In the genomic region with DNA sequence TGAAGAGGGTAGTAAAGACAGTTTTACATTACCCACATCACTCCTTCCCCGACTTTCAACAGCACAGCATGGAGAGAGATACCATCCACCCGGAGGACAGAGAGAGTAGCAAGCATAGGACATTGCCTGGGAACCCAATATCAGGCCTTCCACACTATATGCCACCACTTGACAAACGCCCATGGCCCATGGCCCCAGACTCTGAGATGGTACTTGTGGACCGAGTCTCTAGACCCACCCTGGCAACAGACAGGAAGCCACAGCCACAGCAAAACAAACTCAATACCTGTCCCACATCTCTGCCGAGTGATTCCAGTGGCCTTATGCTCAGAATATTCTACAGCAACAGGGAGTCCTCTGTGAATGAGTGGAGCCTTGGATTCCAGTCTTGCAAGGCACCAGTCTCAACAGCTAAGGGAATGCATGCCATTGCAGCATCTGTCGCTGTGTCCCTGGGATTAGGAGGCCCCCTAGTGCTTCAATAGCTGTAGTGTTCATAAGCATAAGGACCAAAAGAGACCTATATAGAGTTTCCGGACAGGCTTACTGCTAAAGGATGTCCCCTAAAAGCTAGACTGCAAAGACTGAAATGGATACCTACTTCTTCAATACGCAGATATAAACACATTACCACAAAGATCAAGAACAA, we compare ENCODE assay signal across 7 cellular contexts.
DNase-seq lines count a peak whose midpoint lies in the region; ATAC-seq and FAIRE-seq lines count a peak whose summit lies in the region.

No MANE protein-coding gene starts in this region.

- peak; percentile 91 for FAIRE-seq in GM19239 (lab: Jason Lieb, UNC)

- DNase-seq in DMS79 treated with DMSO at 0.1 percent for 48 hours (lab: John Stamatoyannopoulos, UW) = peak; percentile 1
- peak; percentile 14 for DNase-seq in GM19239 (ENCODE audit: insufficient read length, low spot score)
- peak; percentile 52 for DNase-seq in OCI-M1 (lab: John Stamatoyannopoulos, UW)
- DNase-seq in amniotic stem cell (lab: John Stamatoyannopoulos, UW) = peak; percentile 15
- DNase-seq in iris pigment epithelial cell (ENCODE audit: low read depth) = peak; percentile 45
- DNase-seq in stimulated activated naive CD8-positive, alpha-beta T cell treated with anti-CD3 and anti-CD28 coated beads, Interleukin-15, Interleukin-2, amounts not matched to agents 100 U/mL and 50 U/mL, for 24 hours = peak; percentile 9

- ATAC-seq in HG03442 (IDR thresholded peaks at IDR 0.05; ENCODE audit: unreplicated experiment) = peak; percentile 85
- peak; percentile 43 for ATAC-seq in stimulated activated naive CD8-positive, alpha-beta T cell treated with anti-CD3 and anti-CD28 coated beads, Interleukin-15, Interleukin-2, amounts not matched to agents 100 U/mL and 50 U/mL, for 24 hours

Comparison
In these comparisons a context has a peak if more than half of its experiments do, and no peak if none do; other contexts are left out.
1. Peak in every context shown above with its lines: DNase-seq and ATAC-seq.
2. DNase-seq: peak in every context shown above with its lines; median percentile 52 in OCI-M1; 45 in iris pigment epithelial cell; 15 in amniotic stem cell; 14 in GM19239; 9 in stimulated activated naive CD8-positive, alpha-beta T cell treated with anti-CD3 and anti-CD28 coated beads, Interleukin-15, Interleukin-2, amounts not matched to agents 100 U/mL and 50 U/mL, for 24 hours; 1 in DMS79 treated with DMSO at 0.1 percent for 48 hours.